ENCODE assay signal across 20 cellular contexts in the genomic region with DNA sequence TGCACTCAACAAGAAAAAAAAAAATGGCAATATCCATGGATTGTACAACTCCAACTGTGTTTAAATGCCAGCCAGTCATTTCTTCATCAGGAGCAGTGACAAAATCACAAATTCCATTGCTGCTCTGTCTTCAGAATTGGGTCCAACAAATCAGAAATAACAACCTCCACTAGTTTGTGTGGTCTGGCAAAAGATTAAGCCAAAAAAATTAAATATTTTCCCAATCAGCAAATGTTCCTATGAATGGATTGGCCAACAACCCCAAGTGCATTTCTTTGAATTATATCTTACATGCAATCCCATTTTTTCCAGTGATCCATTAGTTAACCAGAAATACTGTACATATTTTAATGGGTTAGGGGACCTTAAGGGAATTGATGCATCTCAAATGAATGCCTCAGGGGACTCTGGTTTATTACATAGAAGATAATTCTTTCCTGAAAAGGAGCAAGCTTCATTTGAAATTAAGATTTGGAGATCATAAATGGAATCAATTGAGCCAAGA.
DNase-seq lines count a peak whose midpoint lies in the region; ATAC-seq and TF ChIP-seq lines count a peak whose summit lies in the region.
"Had no signal": no experiment of that assay in that cellular context is flagged by ENCODE, and none has a peak within 500 bp of the region (broad histone marks: within the 10 kb centered on the region; RNA-seq: fewer than 3 reads in every experiment).

No MANE protein-coding gene starts in this region.

- H3K27me3 ChIP-seq in SK-N-SH (ENCODE audit: insufficient read depth) = no peaks in the 10 kb centered on the region
- no peaks in the 10 kb centered on the region for H3K27me3 ChIP-seq in esophagus muscularis mucosa
- H3K27me3 ChIP-seq in muscle layer of duodenum (ENCODE audit: low read depth, low read length) = no peaks in the 10 kb centered on the region
- no peaks in the 10 kb centered on the region for H3K27me3 ChIP-seq in suprapubic skin
- H3K27me3 ChIP-seq: foreskin keratinocyte, SJCRH30 had no signal

- no peak overlapping the region for H3K4me3 Mint-ChIP-seq in natural killer cell treated with Interleukin-12 subunit alpha and Interleukin-12 subunit beta and Interleukin-15 and Interleukin-18, amount 100 ng/mL, for 72 hours
- H3K4me3 Mint-ChIP-seq in stimulated activated memory B cell treated with anti-CD40 and anti-IgM and Interleukin-4, amounts not matched to agents 10 μg/mL and 1 μg/mL and 100 μg/mL, for 72 hours = no peak overlapping the region
- H3K4me3 Mint-ChIP-seq: IgD-negative memory B cell had no signal

- POLR2A ChIA-PET in SK-N-SH (lab: Yijun Ruan, JAX) = no interaction called here

- H3K79me2 ChIP-seq in SK-N-SH (ENCODE audit: insufficient read depth) = no peaks in the 10 kb centered on the region

- H2AFZ ChIP-seq in SK-N-SH (ENCODE audit: low read depth) = no peak overlapping the region

- no peak overlapping the region for H3K4me2 ChIP-seq in SK-N-SH

- H3K4me1 ChIP-seq in SK-N-SH (ENCODE audit: control insufficient read depth in 1 of 2, insufficient read depth in 2 of 2, low read depth in 1 of 2, low read length in 1 of 2) (peaks cover 7 to 35% of the 10 kb centered on the region in 2 experiments), esophagus muscularis mucosa (peaks cover 19 to 36% (median 21%) of the 10 kb centered on the region in 4 donors), muscle layer of duodenum (ENCODE audit: control insufficient read depth in 1 of 2, insufficient read depth in 2 of 2, low read length in 2 of 2) (peaks cover 5 to 12% of the 10 kb centered on the region in 2 donors), suprapubic skin (peaks cover 19% of the 10 kb centered on the region)

- no peak for TF ChIP-seq POLR2A in esophagus muscularis mucosa (IDR thresholded peaks at IDR 0.05; ENCODE audit: low read depth)
- no peak for TF ChIP-seq POLR2A in suprapubic skin (IDR thresholded peaks at IDR 0.05)

- CTCF ChIA-PET in SK-N-SH (lab: Yijun Ruan, JAX) = interaction anchor here (1.1 kb wide), 1 partner anchor 15 kb away, joined by 3 read pairs; no protein-coding TSS in a partner anchor

- TF ChIP-seq CTCF in SK-N-SH (IDR thresholded peaks at IDR 0.05) (no peak), esophagus muscularis mucosa (IDR thresholded peaks at IDR 0.05) (no peak), suprapubic skin (IDR thresholded peaks at IDR 0.05) (no peak)

- H3F3A ChIP-seq in SK-N-SH (replicated peaks; ENCODE audit: insufficient read depth) = peaks cover 11% of the 10 kb centered on the region

- H3K9ac ChIP-seq in SK-N-SH = no peak overlapping the region

- DNase-seq in SK-N-SH (no peak), esophagus muscularis mucosa (ENCODE audit: extremely low spot score) (no peak), suprapubic skin (ENCODE audit: low spot score in 2 of 2) (no peak), C1 segment of cervical spinal cord (lab: John Stamatoyannopoulos, UW) (no peak)
- DNase-seq in natural killer cell treated with Interleukin-12 subunit alpha and Interleukin-12 subunit beta and Interleukin-15 and Interleukin-18, amount 100 ng/mL, for 72 hours (ENCODE audit: low spot score) = no peak
- DNase-seq: 8988T; effector CD4-positive, alpha-beta T cell; NCI-H2029; NCI-H510A; posterior cingulate gyrus; SJCRH30; stimulated activated naive CD4-positive, alpha-beta T cell; T-helper 9 cell had no signal

- H3K9me3 ChIP-seq in SK-N-SH (no peaks in the 10 kb centered on the region), esophagus muscularis mucosa (no peaks in the 10 kb centered on the region), muscle layer of duodenum (ENCODE audit: control insufficient read depth in 1 of 2, low read length in 2 of 2) (no peaks in the 10 kb centered on the region), suprapubic skin (no peaks in the 10 kb centered on the region)
- H3K9me3 ChIP-seq: SJCRH30 had no signal

- no peak overlapping the region for H3K4me3 ChIP-seq in SK-N-SH (ENCODE audit: low read depth in 2 of 2, low read length in 1 of 2)
- H3K4me3 ChIP-seq in esophagus muscularis mucosa = no peak overlapping the region
- no peak overlapping the region for H3K4me3 ChIP-seq in muscle layer of duodenum (ENCODE audit: low read depth in 1 of 2, low read length in 2 of 2)
- H3K4me3 ChIP-seq in suprapubic skin = no peak overlapping the region
- H3K4me3 ChIP-seq: SJCRH30 had no signal

- intact Hi-C loops in esophagus muscularis mucosa (cut with DNase I) = loop anchor here (10.0 kb wide), 1 partner anchor 953 kb away; no protein-coding TSS in a partner anchor

- no peak for TF ChIP-seq RAD21 in SK-N-SH (IDR thresholded peaks at IDR 0.05; ENCODE audit: low read length)

- H3K9me3 Mint-ChIP-seq in natural killer cell treated with Interleukin-12 subunit alpha and Interleukin-12 subunit beta and Interleukin-15 and Interleukin-18, amount 100 ng/mL, for 72 hours = no peaks in the 10 kb centered on the region
- H3K9me3 Mint-ChIP-seq in stimulated activated memory B cell treated with anti-CD40 and anti-IgM and Interleukin-4, amounts not matched to agents 10 μg/mL and 1 μg/mL and 100 μg/mL, for 72 hours = no peaks in the 10 kb centered on the region
- H3K9me3 Mint-ChIP-seq: activated T-helper 2 cell treated with anti-CD3 and anti-CD28 coated beads, Interferon-gamma antibody, Interleukin-2, Interleukin-4, amounts not matched to agents 10 μg/mL and 5 μg/mL and 100 μg/mL, durations not matched to agents 14 hours and 24 hours and 36 hours had no signal

- H3K9me2 ChIP-seq in SK-N-SH = no peaks in the 10 kb centered on the region

- peaks cover 4 to 26% of the 10 kb centered on the region in 2 donors for H3K27me3 Mint-ChIP-seq in natural killer cell treated with Interleukin-12 subunit alpha and Interleukin-12 subunit beta and Interleukin-15 and Interleukin-18, amount 100 ng/mL, for 72 hours
- H3K27me3 Mint-ChIP-seq in stimulated activated memory B cell treated with anti-CD40 and anti-IgM and Interleukin-4, amounts not matched to agents 10 μg/mL and 1 μg/mL and 100 μg/mL, for 72 hours = no peaks in the 10 kb centered on the region
- H3K27me3 Mint-ChIP-seq: IgD-negative memory B cell had no signal

- no peak for ATAC-seq in SK-N-SH treated with all-trans-retinoic acid at 6 μM for 48 hours
- ATAC-seq in natural killer cell treated with Interleukin-12 subunit alpha and Interleukin-12 subunit beta and Interleukin-15 and Interleukin-18, amount 100 ng/mL, for 72 hours = no peak
- ATAC-seq in stimulated activated memory B cell treated with anti-CD40 and anti-IgM and Interleukin-4, amounts not matched to agents 10 μg/mL and 1 μg/mL and 100 μg/mL, for 72 hours = no peak
- ATAC-seq: activated CD4-positive, CD25-positive, alpha-beta regulatory T cell treated with anti-CD3 and anti-CD28 coated beads, Interleukin-2, amount 50 U/mL, for 24 hours; foreskin keratinocyte had no signal

- peak overlapping the region; percentile 80 to 85; a peak in 2 of 4 replicates for H3K27ac ChIP-seq in SK-N-SH (ENCODE audit: low read depth in 2 of 2, low read length in 1 of 2)
- peak overlapping the region; percentile 48 to 76 (median 66) for H3K27ac ChIP-seq in esophagus muscularis mucosa (replicated peaks in 1 of 4)
- H3K27ac ChIP-seq in muscle layer of duodenum (ENCODE audit: low read length) = peak overlapping the region; percentile 41
- peak overlapping the region; percentile 57 for H3K27ac ChIP-seq in suprapubic skin
- H3K27ac ChIP-seq: foreskin keratinocyte, SJCRH30 had no signal

- no peaks in the 10 kb centered on the region for H4K20me1 ChIP-seq in SK-N-SH (ENCODE audit: insufficient read depth)

- no peaks in the 10 kb centered on the region for H3K36me3 Mint-ChIP-seq in natural killer cell treated with Interleukin-12 subunit alpha and Interleukin-12 subunit beta and Interleukin-15 and Interleukin-18, amount 100 ng/mL, for 72 hours
- no peaks in the 10 kb centered on the region for H3K36me3 Mint-ChIP-seq in stimulated activated memory B cell treated with anti-CD40 and anti-IgM and Interleukin-4, amounts not matched to agents 10 μg/mL and 1 μg/mL and 100 μg/mL, for 72 hours
- H3K36me3 Mint-ChIP-seq: IgD-negative memory B cell had no signal

- no peak for TF ChIP-seq EP300 in SK-N-SH (IDR thresholded peaks at IDR 0.05; ENCODE audit: borderline replicate concordance in 1 of 2, low read depth in 1 of 2, low read length in 1 of 2)
- TF ChIP-seq EP300 in esophagus muscularis mucosa (IDR thresholded peaks at IDR 0.05) = no peak
- no peak for TF ChIP-seq EP300 in suprapubic skin (IDR thresholded peaks at IDR 0.05)

- H3K36me3 ChIP-seq in SK-N-SH (replicated peaks in 1 of 2; ENCODE audit: control insufficient read depth in 1 of 2, insufficient read depth in 2 of 2, low read length in 1 of 2) = no peaks in the 10 kb centered on the region
- no peaks in the 10 kb centered on the region for H3K36me3 ChIP-seq in esophagus muscularis mucosa
- no peaks in the 10 kb centered on the region for H3K36me3 ChIP-seq in muscle layer of duodenum (ENCODE audit: control insufficient read depth in 1 of 2, insufficient read depth in 2 of 2, low read length in 2 of 2)
- no peaks in the 10 kb centered on the region for H3K36me3 ChIP-seq in suprapubic skin
- H3K36me3 ChIP-seq: SJCRH30 had no signal

- no peaks in the 10 kb centered on the region for H3K4me1 Mint-ChIP-seq in natural killer cell treated with Interleukin-12 subunit alpha and Interleukin-12 subunit beta and Interleukin-15 and Interleukin-18, amount 100 ng/mL, for 72 hours (ENCODE audit: low read depth in 2 of 2)
- peaks cover 35% of the 10 kb centered on the region for H3K4me1 Mint-ChIP-seq in stimulated activated memory B cell treated with anti-CD40 and anti-IgM and Interleukin-4, amounts not matched to agents 10 μg/mL and 1 μg/mL and 100 μg/mL, for 72 hours

- no peak overlapping the region for H3K27ac Mint-ChIP-seq in natural killer cell treated with Interleukin-12 subunit alpha and Interleukin-12 subunit beta and Interleukin-15 and Interleukin-18, amount 100 ng/mL, for 72 hours
- H3K27ac Mint-ChIP-seq in stimulated activated memory B cell treated with anti-CD40 and anti-IgM and Interleukin-4, amounts not matched to agents 10 μg/mL and 1 μg/mL and 100 μg/mL, for 72 hours = no peak overlapping the region
- H3K27ac Mint-ChIP-seq: activated T-helper 2 cell treated with anti-CD3 and anti-CD28 coated beads, Interferon-gamma antibody, Interleukin-2, Interleukin-4, amounts not matched to agents 10 μg/mL and 5 μg/mL and 100 μg/mL, durations not matched to agents 14 hours and 24 hours and 36 hours; IgD-negative memory B cell had no signal

TF ChIP-seq in SK-N-SH, 30 proteins besides CTCF, POLR2A, EP300 and RAD21 (continues in another document):
- TF ChIP-seq FOSL2 (IDR thresholded peaks at IDR 0.05; ENCODE audit: borderline replicate concordance, low read depth) (no peak), RFX5 (IDR thresholded peaks at IDR 0.05; ENCODE audit: low read length) (no peak)

TF ChIP-seq in SK-N-SH treated with all-trans-retinoic acid at 6 μM for 48 hours, 23 proteins besides CTCF, POLR2A, EP300 and RAD21 (continues in another document):
- TF ChIP-seq ZFP30 (CRISPR knock-in tag; IDR thresholded peaks at IDR 0.05) = no peak
